ENCODE assay signal across 9 cellular contexts in genomic region chr19:2549701-2550191, GRCh38.
DNase-seq lines count a peak whose midpoint lies in the region; ATAC-seq, FAIRE-seq and TF ChIP-seq lines count a peak whose summit lies in the region.
"Had no signal": no experiment of that assay in that cellular context is flagged by ENCODE, and none has a peak within 500 bp of the region (broad histone marks: within the 10 kb centered on the region; RNA-seq: fewer than 3 reads in every experiment).

No MANE protein-coding gene starts in this region.

- H3K79me2 ChIP-seq in astrocyte (ENCODE audit: insufficient read depth, low read length), result no peaks in the 10 kb centered on the region

- TF ChIP-seq CTCF in IMR-90 (conservative IDR thresholded peaks at IDR 0.05; ENCODE audit: low read depth, low read length) (no peak), astrocyte (IDR thresholded peaks at IDR 0.05; ENCODE audit: insufficient read depth, low read depth, low read length) (no peak), suprapubic skin (IDR thresholded peaks at IDR 0.05) (no peak), WERI-Rb-1 (IDR thresholded peaks at IDR 0.05; ENCODE audit: low read depth, low read length) (no peak)

- H3K4me1 Mint-ChIP-seq in astrocyte (ENCODE audit: low read depth, unreplicated experiment), result peaks cover 18% of the 10 kb centered on the region

- DNase-seq in IMR-90 (peak; percentile 88), astrocyte (ENCODE audit: low read depth) (peak; percentile 98), suprapubic skin (ENCODE audit: low spot score in 2 of 2) (peak; percentile 94 to 95), cortex of kidney (lab: John Stamatoyannopoulos, UW) (no peak), WERI-Rb-1 (no peak), NCI-H748 (lab: John Stamatoyannopoulos, UW; ENCODE audit: unreplicated experiment) (no peak)
- no peak for DNase-seq in stimulated activated CD4-positive, alpha-beta T cell treated with anti-CD3 and anti-CD28 coated beads, Interleukin-15, amount 100 ng/mL, for 24 hours

- H3K4me1 ChIP-seq in IMR-90 (ENCODE audit: control insufficient read depth, insufficient read depth, low read length) (peaks cover 9% of the 10 kb centered on the region), astrocyte (ENCODE audit: insufficient read depth, low read length) (peaks cover 22% of the 10 kb centered on the region), suprapubic skin (peaks cover 40% of the 10 kb centered on the region)

- in situ Hi-C loops in IMR-90 (cut with MboI; ENCODE audit: low sequenced_read_pairs), result no loop called here

- H3K36me3 ChIP-seq in IMR-90 (ENCODE audit: control insufficient read depth, insufficient read depth, low read length) (no peaks in the 10 kb centered on the region), astrocyte (ENCODE audit: insufficient read depth, low read length) (no peaks in the 10 kb centered on the region), suprapubic skin (no peaks in the 10 kb centered on the region), WERI-Rb-1 (no peaks in the 10 kb centered on the region)

- H2AK5ac ChIP-seq in IMR-90 (ENCODE audit: low read depth, low read length), result peak overlapping the region; percentile 75

- H4K8ac ChIP-seq in IMR-90 (ENCODE audit: low read depth in 2 of 2, low read length in 2 of 2), result peak overlapping the region in 1 of 2 experiments; percentile 42; a peak in 3 of 4 replicates

- peak overlapping the region; percentile 88 for H3K27ac Mint-ChIP-seq in astrocyte (ENCODE audit: unreplicated experiment)

- H4K5ac ChIP-seq in IMR-90 (ENCODE audit: low read depth, low read length), result peak overlapping the region; percentile 55

- H4K91ac ChIP-seq in IMR-90 (ENCODE audit: insufficient read depth, low read depth, low read length), result peak overlapping the region; percentile 49; the same call in 1 of the 2 replicates

- H3K14ac ChIP-seq in IMR-90 (replicated peaks; ENCODE audit: low read depth, low read length), result peak overlapping the region; percentile 70

- no peaks in the 10 kb centered on the region for H3K36me3 Mint-ChIP-seq in astrocyte (ENCODE audit: low read depth, unreplicated experiment)

- peaks cover 11% of the 10 kb centered on the region for H3K9me1 ChIP-seq in IMR-90 (ENCODE audit: insufficient read depth, low read length)

- ATAC-seq in IMR-90 (ENCODE audit: low read depth), result peak; percentile 75

- peak overlapping the region; percentile 16; the same call in 1 of the 3 replicates for H2BK15ac ChIP-seq in IMR-90 (ENCODE audit: low read depth, low read length)

- peak overlapping the region; percentile 53 for H2AK9ac ChIP-seq in IMR-90 (replicated peaks; ENCODE audit: low read depth, low read length, poor library complexity)

- no peaks in the 10 kb centered on the region for H3K27me3 Mint-ChIP-seq in astrocyte (ENCODE audit: low read depth, unreplicated experiment)

- H2BK120ac ChIP-seq in IMR-90 (ENCODE audit: low read depth, low read length), result peak overlapping the region; percentile 86

- peak overlapping the region; percentile 39; the same call in 1 of the 2 replicates for H3K23ac ChIP-seq in IMR-90 (ENCODE audit: low read depth, low read length)

- intact Hi-C loops in IMR-90 (cut with micrococcal nuclease), result loop anchor here (10.0 kb wide), 1 partner anchor 985 kb away; the partner anchor contains the start of gene MEX3D

- H3K27ac ChIP-seq in IMR-90 (ENCODE audit: insufficient read depth, low read length) (peak overlapping the region; percentile 84), astrocyte (ENCODE audit: low read depth, low read length) (peak overlapping the region; percentile 57), layer of hippocampus (ENCODE audit: low read depth, low read length) (peak overlapping the region; percentile 80), suprapubic skin (peak overlapping the region; percentile 85), WERI-Rb-1 (no peak overlapping the region)
- H3K27ac ChIP-seq: epithelial cell of prostate had no signal

- WGBS in IMR-90 (ENCODE audit: extremely low coverage in 2 of 2, insufficient read length in 1 of 2), 2 experiments, result 40% methylated on average over 4 of the region's 11 CpGs; no CpG with 5 or more reads in 1 of the 2 experiments
- WGBS in suprapubic skin, result 23% methylated on average over 10 of the region's 11 CpGs

- peaks cover 2% of the 10 kb centered on the region for H3K9me3 Mint-ChIP-seq in astrocyte (ENCODE audit: unreplicated experiment)

- H3K27me3 ChIP-seq in IMR-90 (ENCODE audit: control insufficient read depth, insufficient read depth, low read length), result no peaks in the 10 kb centered on the region
- H3K27me3 ChIP-seq in astrocyte (ENCODE audit: insufficient read depth, low read length), result no peaks in the 10 kb centered on the region
- H3K27me3 ChIP-seq in layer of hippocampus (ENCODE audit: control insufficient read depth, insufficient read depth, low read length), result no peaks in the 10 kb centered on the region
- no peaks in the 10 kb centered on the region for H3K27me3 ChIP-seq in suprapubic skin
- no peaks in the 10 kb centered on the region for H3K27me3 ChIP-seq in WERI-Rb-1 (ENCODE audit: insufficient read depth, low read depth, severe bottlenecking)

- H3K4me3 ChIP-seq in IMR-90 (ENCODE audit: insufficient read depth, low read depth, low read length) (no peak overlapping the region), astrocyte (ENCODE audit: insufficient read depth, low read depth, low read length) (no peak overlapping the region), suprapubic skin (no peak overlapping the region), WERI-Rb-1 (ENCODE audit: low read depth, low read length) (no peak overlapping the region)

- TF ChIP-seq RAD21 in IMR-90 (IDR thresholded peaks at IDR 0.05; ENCODE audit: low read length), result no peak

- H3K9me3 ChIP-seq in IMR-90 (ENCODE audit: control insufficient read depth, insufficient read depth, low read length) (no peaks in the 10 kb centered on the region), astrocyte (ENCODE audit: insufficient read depth, low read depth, low read length) (no peaks in the 10 kb centered on the region), suprapubic skin (no peaks in the 10 kb centered on the region), WERI-Rb-1 (ENCODE audit: severe bottlenecking) (no peaks in the 10 kb centered on the region)

- H3K18ac ChIP-seq in IMR-90 (ENCODE audit: low read depth, low read length), result peak overlapping the region; percentile 38; the same call in 1 of the 2 replicates

- H2BK20ac ChIP-seq in IMR-90 (ENCODE audit: low read depth, low read length), result peak overlapping the region; percentile 67

- peak overlapping the region; percentile 28 for H3K9ac ChIP-seq in IMR-90 (ENCODE audit: low read depth, low read length)
- peak overlapping the region; percentile 38 for H3K9ac ChIP-seq in astrocyte (ENCODE audit: low read length)

- no peak overlapping the region for H3K4me2 ChIP-seq in IMR-90 (ENCODE audit: low read depth, low read length)
- peak overlapping the region; percentile 58 for H3K4me2 ChIP-seq in astrocyte (ENCODE audit: low read length)

- H3K4me3 Mint-ChIP-seq in astrocyte (ENCODE audit: unreplicated experiment), result no peak overlapping the region

- TF ChIP-seq EP300 in suprapubic skin (IDR thresholded peaks at IDR 0.05), result no peak

- peak; percentile 97 for FAIRE-seq in astrocyte (lab: Jason Lieb, UNC)

- CTCF ChIA-PET in IMR-90 (lab: Yijun Ruan, JAX), result no interaction called here

- H2AFZ ChIP-seq in IMR-90 (replicated peaks; ENCODE audit: low read length, poor library complexity) (peak overlapping the region; percentile 83), astrocyte (ENCODE audit: low read depth, low read length) (peak overlapping the region; percentile 65)

- H4K20me1 ChIP-seq in IMR-90 (ENCODE audit: insufficient read depth, low read length) (no peaks in the 10 kb centered on the region), astrocyte (ENCODE audit: insufficient read depth, low read length) (no peaks in the 10 kb centered on the region)

- dilution Hi-C loops in IMR-90 (cut with HindIII; ENCODE audit: low sequenced_read_pairs, unreplicated experiment), result no loop called here

- H2BK5ac ChIP-seq in IMR-90 (ENCODE audit: low read depth, low read length, poor library complexity, severe bottlenecking), result peak overlapping the region; percentile 67

- POLR2A ChIA-PET in IMR-90 (lab: Charles Lee; ENCODE audit: unreplicated experiment), result no interaction called here

- peaks cover 0 to 23% of the 10 kb centered on the region in 2 experiments; a peak in 2 of 4 replicates for H3K79me1 ChIP-seq in IMR-90 (ENCODE audit: low read depth in 1 of 2, low read length in 2 of 2)

- no peak overlapping the region for H3K56ac ChIP-seq in IMR-90 (ENCODE audit: extremely low read depth, insufficient read depth, low read length)

- TF ChIP-seq POLR2A in IMR-90 (IDR thresholded peaks at IDR 0.05; ENCODE audit: low read depth, low read length) (no peak), suprapubic skin (IDR thresholded peaks at IDR 0.05) (peak in 1 of 2 donors; percentile 35)

- H3K4ac ChIP-seq in IMR-90 (ENCODE audit: low read depth, low read length), result peak overlapping the region; percentile 75

- no TSS peak for BruUV-seq in IMR-90 (replicated peaks; lab: Mats Ljungman, UMichigan)

TF ChIP-seq in IMR-90, 13 proteins besides CTCF, POLR2A, EP300 and RAD21:
- TF ChIP-seq BHLHE40 (IDR thresholded peaks at IDR 0.05; ENCODE audit: low read depth, low read length), result peak; percentile 79; the same call in 1 of the 2 replicates
- no peak for TF ChIP-seq MAZ (IDR thresholded peaks at IDR 0.05; ENCODE audit: borderline replicate concordance, low read depth, low read length)
- no peak for TF ChIP-seq ELK1 (IDR thresholded peaks at IDR 0.05; ENCODE audit: borderline replicate concordance, low read depth, low read length)
- TF ChIP-seq RCOR1 (IDR thresholded peaks at IDR 0.05; ENCODE audit: insufficient replicate concordance, low read length), result no peak
- peak; percentile 20; the same call in 1 of the 2 replicates for TF ChIP-seq SMC3 (IDR thresholded peaks at IDR 0.05; ENCODE audit: low read depth, low read length)
- 0 out of 2 replicates have a peak, but pooled peaks have one; percentile 2 for TF ChIP-seq CEBPB (IDR thresholded peaks at IDR 0.05; ENCODE audit: low read depth, low read length)
- TF ChIP-seq MAFK (IDR thresholded peaks at IDR 0.05; ENCODE audit: low read depth, low read length), result peak; percentile 20; the same call in 1 of the 2 replicates
- no peak for TF ChIP-seq CHD1 (IDR thresholded peaks at IDR 0.05; ENCODE audit: low read depth, low read length)

Comparison
In these comparisons a context has a peak if more than half of its experiments do, and no peak if none do; other contexts are left out.
1. DNase-seq: peak in IMR-90 (single experiment), astrocyte (single experiment) and suprapubic skin (2 of 2); none in cortex of kidney (single experiment), stimulated activated CD4-positive, alpha-beta T cell treated with anti-CD3 and anti-CD28 coated beads, Interleukin-15, amount 100 ng/mL, for 24 hours (single experiment), WERI-Rb-1 (single experiment) and NCI-H748 (single experiment).